2 cellular contexts compared by ENCODE assay signal in the genomic region with DNA sequence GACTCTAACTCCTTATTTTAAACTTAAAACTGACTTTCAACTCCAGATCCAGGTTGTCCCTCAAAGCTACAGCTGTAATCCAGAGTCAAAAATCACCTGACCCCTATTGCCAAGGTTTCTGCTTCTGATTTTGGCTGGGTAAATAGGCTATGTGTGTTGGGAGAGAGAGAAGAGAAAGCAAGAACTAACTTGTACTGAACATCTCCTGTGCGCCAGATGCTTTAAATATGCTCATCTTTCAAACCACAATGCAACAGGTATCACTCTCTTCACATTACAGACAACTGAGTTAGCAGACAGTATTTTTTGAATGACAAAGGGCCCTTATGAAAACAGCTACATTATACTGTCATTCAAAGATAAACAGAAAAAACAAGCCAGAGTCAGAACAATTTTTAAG.
TF ChIP-seq lines count a peak whose summit lies in the region.

No MANE protein-coding gene starts in this region.

TF ChIP-seq in SK-N-SH, 30 proteins besides CTCF, POLR2A, EP300 and RAD21:
- TF ChIP-seq, protein P1, sequence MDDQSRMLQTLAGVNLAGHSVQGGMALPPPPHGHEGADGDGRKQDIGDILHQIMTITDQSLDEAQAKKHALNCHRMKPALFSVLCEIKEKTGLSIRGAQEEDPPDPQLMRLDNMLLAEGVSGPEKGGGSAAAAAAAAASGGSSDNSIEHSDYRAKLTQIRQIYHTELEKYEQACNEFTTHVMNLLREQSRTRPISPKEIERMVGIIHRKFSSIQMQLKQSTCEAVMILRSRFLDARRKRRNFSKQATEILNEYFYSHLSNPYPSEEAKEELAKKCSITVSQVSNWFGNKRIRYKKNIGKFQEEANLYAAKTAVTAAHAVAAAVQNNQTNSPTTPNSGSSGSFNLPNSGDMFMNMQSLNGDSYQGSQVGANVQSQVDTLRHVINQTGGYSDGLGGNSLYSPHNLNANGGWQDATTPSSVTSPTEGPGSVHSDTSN (IDR thresholded peaks at IDR 0.05) = no peak
- TF ChIP-seq SMC3 (IDR thresholded peaks at IDR 0.05; ENCODE audit: low read depth, low read length) = no peak
- TF ChIP-seq, protein P2, sequence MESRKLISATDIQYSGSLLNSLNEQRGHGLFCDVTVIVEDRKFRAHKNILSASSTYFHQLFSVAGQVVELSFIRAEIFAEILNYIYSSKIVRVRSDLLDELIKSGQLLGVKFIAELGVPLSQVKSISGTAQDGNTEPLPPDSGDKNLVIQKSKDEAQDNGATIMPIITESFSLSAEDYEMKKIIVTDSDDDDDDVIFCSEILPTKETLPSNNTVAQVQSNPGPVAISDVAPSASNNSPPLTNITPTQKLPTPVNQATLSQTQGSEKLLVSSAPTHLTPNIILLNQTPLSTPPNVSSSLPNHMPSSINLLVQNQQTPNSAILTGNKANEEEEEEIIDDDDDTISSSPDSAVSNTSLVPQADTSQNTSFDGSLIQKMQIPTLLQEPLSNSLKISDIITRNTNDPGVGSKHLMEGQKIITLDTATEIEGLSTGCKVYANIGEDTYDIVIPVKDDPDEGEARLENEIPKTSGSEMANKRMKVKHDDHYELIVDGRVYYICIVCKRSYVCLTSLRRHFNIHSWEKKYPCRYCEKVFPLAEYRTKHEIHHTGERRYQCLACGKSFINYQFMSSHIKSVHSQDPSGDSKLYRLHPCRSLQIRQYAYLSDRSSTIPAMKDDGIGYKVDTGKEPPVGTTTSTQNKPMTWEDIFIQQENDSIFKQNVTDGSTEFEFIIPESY (IDR thresholded peaks at IDR 0.05; ENCODE audit: borderline replicate concordance, low read depth) = no peak
- TF ChIP-seq TAF1 (IDR thresholded peaks at IDR 0.05; ENCODE audit: borderline replicate concordance, low read depth, low read length) = no peak
- TF ChIP-seq, protein P3, sequence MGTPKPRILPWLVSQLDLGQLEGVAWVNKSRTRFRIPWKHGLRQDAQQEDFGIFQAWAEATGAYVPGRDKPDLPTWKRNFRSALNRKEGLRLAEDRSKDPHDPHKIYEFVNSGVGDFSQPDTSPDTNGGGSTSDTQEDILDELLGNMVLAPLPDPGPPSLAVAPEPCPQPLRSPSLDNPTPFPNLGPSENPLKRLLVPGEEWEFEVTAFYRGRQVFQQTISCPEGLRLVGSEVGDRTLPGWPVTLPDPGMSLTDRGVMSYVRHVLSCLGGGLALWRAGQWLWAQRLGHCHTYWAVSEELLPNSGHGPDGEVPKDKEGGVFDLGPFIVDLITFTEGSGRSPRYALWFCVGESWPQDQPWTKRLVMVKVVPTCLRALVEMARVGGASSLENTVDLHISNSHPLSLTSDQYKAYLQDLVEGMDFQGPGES (IDR thresholded peaks at IDR 0.05; ENCODE audit: low read depth, low read length) = no peak
- TF ChIP-seq POLR2AphosphoS5 (IDR thresholded peaks at IDR 0.05; ENCODE audit: low read depth, low read length) = no peak
- TF ChIP-seq, protein P4, sequence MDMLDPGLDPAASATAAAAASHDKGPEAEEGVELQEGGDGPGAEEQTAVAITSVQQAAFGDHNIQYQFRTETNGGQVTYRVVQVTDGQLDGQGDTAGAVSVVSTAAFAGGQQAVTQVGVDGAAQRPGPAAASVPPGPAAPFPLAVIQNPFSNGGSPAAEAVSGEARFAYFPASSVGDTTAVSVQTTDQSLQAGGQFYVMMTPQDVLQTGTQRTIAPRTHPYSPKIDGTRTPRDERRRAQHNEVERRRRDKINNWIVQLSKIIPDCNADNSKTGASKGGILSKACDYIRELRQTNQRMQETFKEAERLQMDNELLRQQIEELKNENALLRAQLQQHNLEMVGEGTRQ (IDR thresholded peaks at IDR 0.05; ENCODE audit: borderline replicate concordance, low read depth, low read length) = no peak

TF ChIP-seq in SK-N-SH treated with all-trans-retinoic acid at 6 μM for 48 hours, 23 proteins besides CTCF, POLR2A, EP300 and RAD21:
- TF ChIP-seq ESRRG (CRISPR knock-in tag; IDR thresholded peaks at IDR 0.05) (no peak), ZFP30 (CRISPR knock-in tag; IDR thresholded peaks at IDR 0.05) (no peak), TOX (CRISPR knock-in tag; IDR thresholded peaks at IDR 0.05; ENCODE audit: borderline replicate concordance) (no peak), GLIS3 (CRISPR knock-in tag; IDR thresholded peaks at IDR 0.05) (no peak), ZC3H10 (CRISPR knock-in tag; IDR thresholded peaks at IDR 0.05) (no peak), SNAI2 (CRISPR knock-in tag; IDR thresholded peaks at IDR 0.05) (no peak), ZFP3 (CRISPR knock-in tag; IDR thresholded peaks at IDR 0.05) (no peak), ZNF70 (CRISPR knock-in tag; IDR thresholded peaks at IDR 0.05) (no peak)
- TF ChIP-seq, protein P5, sequence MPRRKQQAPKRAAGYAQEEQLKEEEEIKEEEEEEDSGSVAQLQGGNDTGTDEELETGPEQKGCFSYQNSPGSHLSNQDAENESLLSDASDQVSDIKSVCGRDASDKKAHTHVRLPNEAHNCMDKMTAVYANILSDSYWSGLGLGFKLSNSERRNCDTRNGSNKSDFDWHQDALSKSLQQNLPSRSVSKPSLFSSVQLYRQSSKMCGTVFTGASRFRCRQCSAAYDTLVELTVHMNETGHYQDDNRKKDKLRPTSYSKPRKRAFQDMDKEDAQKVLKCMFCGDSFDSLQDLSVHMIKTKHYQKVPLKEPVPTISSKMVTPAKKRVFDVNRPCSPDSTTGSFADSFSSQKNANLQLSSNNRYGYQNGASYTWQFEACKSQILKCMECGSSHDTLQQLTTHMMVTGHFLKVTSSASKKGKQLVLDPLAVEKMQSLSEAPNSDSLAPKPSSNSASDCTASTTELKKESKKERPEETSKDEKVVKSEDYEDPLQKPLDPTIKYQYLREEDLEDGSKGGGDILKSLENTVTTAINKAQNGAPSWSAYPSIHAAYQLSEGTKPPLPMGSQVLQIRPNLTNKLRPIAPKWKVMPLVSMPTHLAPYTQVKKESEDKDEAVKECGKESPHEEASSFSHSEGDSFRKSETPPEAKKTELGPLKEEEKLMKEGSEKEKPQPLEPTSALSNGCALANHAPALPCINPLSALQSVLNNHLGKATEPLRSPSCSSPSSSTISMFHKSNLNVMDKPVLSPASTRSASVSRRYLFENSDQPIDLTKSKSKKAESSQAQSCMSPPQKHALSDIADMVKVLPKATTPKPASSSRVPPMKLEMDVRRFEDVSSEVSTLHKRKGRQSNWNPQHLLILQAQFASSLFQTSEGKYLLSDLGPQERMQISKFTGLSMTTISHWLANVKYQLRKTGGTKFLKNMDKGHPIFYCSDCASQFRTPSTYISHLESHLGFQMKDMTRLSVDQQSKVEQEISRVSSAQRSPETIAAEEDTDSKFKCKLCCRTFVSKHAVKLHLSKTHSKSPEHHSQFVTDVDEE (CRISPR knock-in tag; IDR thresholded peaks at IDR 0.05) = no peak
